ENCODE assay signal across 1 cellular context in genomic region chr1:50110084-50110615, GRCh38.
TF ChIP-seq lines count a peak whose summit lies in the region.

No MANE protein-coding gene starts in this region.

TF ChIP-seq in GM23338, 12 proteins besides CTCF, POLR2A, EP300 and RAD21 (continued from another document):
- TF ChIP-seq ZNF462 (CRISPR knock-in tag; IDR thresholded peaks at IDR 0.05) (no peak), ZNF114 (CRISPR knock-in tag; IDR thresholded peaks at IDR 0.05) (no peak), EZH2phosphoT487 (IDR thresholded peaks at IDR 0.05; ENCODE audit: unreplicated experiment) (no peak), REST (IDR thresholded peaks at IDR 0.05; ENCODE audit: unreplicated experiment) (no peak), JUNB (IDR thresholded peaks at IDR 0.05; ENCODE audit: unreplicated experiment) (no peak), POLR2AphosphoS5 (IDR thresholded peaks at IDR 0.05; ENCODE audit: low read depth) (no peak)
